Comparison of ENCODE assay signal across 10 cellular contexts in the genomic region with DNA sequence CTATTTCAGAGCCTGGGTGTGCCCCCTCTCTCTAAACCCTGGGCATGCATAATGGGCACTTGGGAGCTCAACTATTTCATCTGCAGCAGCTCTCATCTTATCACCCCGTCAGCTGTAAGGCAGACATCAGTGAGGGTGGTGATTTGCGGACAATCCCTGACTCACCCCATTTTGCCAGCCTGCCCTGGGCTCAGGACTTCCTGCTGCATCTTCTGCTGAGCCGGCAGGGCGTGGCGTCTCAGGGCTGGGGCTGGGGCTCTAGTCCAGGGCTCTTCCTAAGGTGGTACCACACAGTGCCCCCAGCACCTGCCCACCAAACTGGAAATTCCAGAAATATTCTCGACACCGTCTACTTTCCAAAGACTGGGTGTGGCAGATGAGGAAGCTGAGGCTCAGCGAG. TPM values are rescaled to one million over a fixed set of nuclear protein-coding genes. Genes with fewer than 3 reads are reported as not detected.
DNase-seq lines count a peak whose midpoint lies in the region; ATAC-seq and TF ChIP-seq lines count a peak whose summit lies in the region.
"Had no signal": no experiment of that assay in that cellular context is flagged by ENCODE, and none has a peak within 500 bp of the region (broad histone marks: within the 10 kb centered on the region; RNA-seq: fewer than 3 reads in every experiment).

No MANE protein-coding gene starts in this region.

- DNase-seq in HT1080 (ENCODE audit: low read depth) (peak; percentile 79), NCI-H2107 (lab: John Stamatoyannopoulos, UW) (no peak), uterus (no peak), iPS-NIHi11 (ENCODE audit: low spot score) (no peak)
- DNase-seq in activated CD4-positive, alpha-beta T cell treated with anti-CD3 and anti-CD28 coated beads for 1 hour, result peak; percentile 32
- no peak for DNase-seq in central memory CD8-positive, alpha-beta T cell (ENCODE audit: low spot score in 2 of 2)
- DNase-seq in stimulated activated CD4-positive, alpha-beta T cell treated with anti-CD3 and anti-CD28 coated beads, Interleukin-15, amount 100 ng/mL, for 48 hours (ENCODE audit: low read depth in 2 of 2), result peak; percentile 56 to 58
- DNase-seq: HFFc6, NCI-H2029 had no signal

- H3K4me3 Mint-ChIP-seq in central memory CD8-positive, alpha-beta T cell, result peak overlapping the region; percentile 96
- H3K4me3 Mint-ChIP-seq: HFFc6 had no signal

- H3K27me3 Mint-ChIP-seq in central memory CD8-positive, alpha-beta T cell, result no peaks in the 10 kb centered on the region

- H3K27ac Mint-ChIP-seq in central memory CD8-positive, alpha-beta T cell (ENCODE audit: low read depth), result peak overlapping the region; percentile 92
- H3K27ac Mint-ChIP-seq: HFFc6 had no signal

- H3K36me3 Mint-ChIP-seq in central memory CD8-positive, alpha-beta T cell (ENCODE audit: insufficient read depth), result peaks cover 15% of the 10 kb centered on the region

- H3K4me1 ChIP-seq in uterus, result no peaks in the 10 kb centered on the region

- H3K4me3 ChIP-seq in uterus, result no peak overlapping the region

- H3K9me3 ChIP-seq in uterus, result no peaks in the 10 kb centered on the region

- TF ChIP-seq CTCF in uterus (IDR thresholded peaks at IDR 0.05), result no peak

- intact Hi-C loops in uterus (cut with DNase I; ENCODE audit: low total_unique reads), result no loop called here

- no peak overlapping the region for H3K27ac ChIP-seq in uterus

- H3K4me1 Mint-ChIP-seq in central memory CD8-positive, alpha-beta T cell, result peaks cover 62% of the 10 kb centered on the region

- TF ChIP-seq POLR2A in uterus (IDR thresholded peaks at IDR 0.05) (no peak), GM18505 (IDR thresholded peaks at IDR 0.05; ENCODE audit: borderline replicate concordance, extremely low read depth, insufficient read depth, insufficient read length) (no peak)

- H3K36me3 ChIP-seq in uterus, result no peaks in the 10 kb centered on the region

- no peaks in the 10 kb centered on the region for H3K27me3 ChIP-seq in uterus

- ATAC-seq in central memory CD8-positive, alpha-beta T cell (replicated peaks; ENCODE audit: extremely low read depth, poor library complexity, severe bottlenecking), result peak; percentile 45
- ATAC-seq in GM18505 (IDR thresholded peaks at IDR 0.05; ENCODE audit: unreplicated experiment), result no peak

- H3K9me3 Mint-ChIP-seq in central memory CD8-positive, alpha-beta T cell, result no peaks in the 10 kb centered on the region
- H3K9me3 Mint-ChIP-seq: HFFc6 had no signal

RNA-seq across cellular contexts. Expression of gene PSTPIP1, which starts 0.9 kb away (rescaled TPM):
- 0.53 TPM in 1 of 2 replicates, not detected in the other for total RNA-seq in HT1080 (2014; rRNA removed; shearing (Covaris generic))
- 0.22 and 0.25 TPM in 2 replicates for polyA plus RNA-seq in HT1080 (2015; cell fraction: cytosol; rRNA removed)
- 0.23 and 0.29 TPM in 2 replicates for polyA plus RNA-seq in HT1080 (2015; cell fraction: nucleus; rRNA removed)
- total RNA-seq in uterus, result 1 to 10 TPM in 3 of 4 donors, not detected in 1; 1.3 to 10.0 (median 4.7) TPM

Comparison
In these comparisons a context has a peak if more than half of its experiments do, and no peak if none do; other contexts are left out.
1. DNase-seq: peak in HT1080 (single experiment), activated CD4-positive, alpha-beta T cell treated with anti-CD3 and anti-CD28 coated beads for 1 hour (single experiment) and stimulated activated CD4-positive, alpha-beta T cell treated with anti-CD3 and anti-CD28 coated beads, Interleukin-15, amount 100 ng/mL, for 48 hours (2 of 2); none in central memory CD8-positive, alpha-beta T cell (0 of 2), NCI-H2107 (single experiment), uterus (0 of 2) and iPS-NIHi11 (single experiment).